In genomic region chr10:122510736-122511135, GRCh38 we compare ENCODE assay signal across 1 cellular context.
TF ChIP-seq lines count a peak whose summit lies in the region.

No MANE protein-coding gene starts in this region.

TF ChIP-seq in HEK293T, 16 proteins besides CTCF, POLR2A, EP300 and RAD21 (continued from another document):
- no peak for TF ChIP-seq TARDBP (IDR thresholded peaks at IDR 0.05)
- no peak for TF ChIP-seq SP1 (IDR thresholded peaks at IDR 0.05)
- TF ChIP-seq CTBP1 (IDR thresholded peaks at IDR 0.05; ENCODE audit: borderline replicate concordance) = no peak
- no peak for TF ChIP-seq ARNT (IDR thresholded peaks at IDR 0.05)
- no peak for TF ChIP-seq ZNF384 (IDR thresholded peaks at IDR 0.05)
- no peak for TF ChIP-seq ELF4 (IDR thresholded peaks at IDR 0.05)
